Comparison of ENCODE assay signal across 8 cellular contexts in the genomic region with DNA sequence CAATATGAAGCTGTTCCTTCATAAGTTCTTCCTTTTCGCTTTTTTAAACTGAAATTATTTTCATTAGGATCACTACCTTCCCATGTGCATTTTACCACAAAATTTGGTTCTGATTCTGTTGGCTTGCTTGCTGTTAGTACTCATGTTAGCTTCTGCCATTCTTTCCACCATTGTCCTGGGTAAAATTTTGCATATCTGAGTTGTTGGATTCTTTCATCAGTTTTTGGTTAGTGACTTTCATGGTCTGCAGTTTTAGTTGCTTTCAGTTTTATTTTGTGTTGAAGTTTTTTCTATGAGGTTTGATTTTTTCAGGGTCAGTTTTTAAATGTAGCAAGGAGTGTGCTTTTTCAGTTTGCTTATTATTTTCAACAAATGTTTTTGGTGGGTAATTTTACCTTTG.
DNase-seq lines count a peak whose midpoint lies in the region; TF ChIP-seq lines count a peak whose summit lies in the region.

No MANE protein-coding gene starts in this region.

- WGBS in urinary bladder: 91% methylated on average over 1 of the region's 1 CpG

- POLR2A ChIA-PET in MCF 10A (lab: Yijun Ruan, JAX): interaction anchor here (0.9 to 1.5 kb wide), 2 partner anchors 9 to 32 kb away, joined by 3 to 7 read pairs; no protein-coding TSS in a partner anchor

- intact Hi-C loops in breast epithelium (cut with DNase I; ENCODE audit: low total_unique reads): no loop called here
- intact Hi-C loops in MCF 10A (cut with micrococcal nuclease): no loop called here

- H3K4me1 Mint-ChIP-seq in MCF 10A (ENCODE audit: insufficient read depth, unreplicated experiment): peaks cover 26% of the 10 kb centered on the region
- H3K4me1 Mint-ChIP-seq in activated naive CD8-positive, alpha-beta T cell (ENCODE audit: low read depth): peaks cover 65% of the 10 kb centered on the region

- H3K36me3 Mint-ChIP-seq in MCF 10A (ENCODE audit: insufficient read depth, unreplicated experiment): peaks cover 6% of the 10 kb centered on the region
- peaks cover 3% of the 10 kb centered on the region for H3K36me3 Mint-ChIP-seq in activated naive CD8-positive, alpha-beta T cell

- H3K36me3 ChIP-seq in breast epithelium: no peaks in the 10 kb centered on the region
- H3K36me3 ChIP-seq in mucosa of rectum (ENCODE audit: control insufficient read depth in 2 of 2, insufficient read depth in 2 of 2, low read length in 2 of 2): peaks cover 0 to 2% of the 10 kb centered on the region in 2 donors
- H3K36me3 ChIP-seq in urinary bladder (ENCODE audit: insufficient read depth): no peaks in the 10 kb centered on the region

- TF ChIP-seq CTCF in breast epithelium (IDR thresholded peaks at IDR 0.05) (no peak), MCF 10A (IDR thresholded peaks at IDR 0.05; ENCODE audit: unreplicated experiment) (no peak)

- CTCF ChIA-PET in MCF 10A (lab: Yijun Ruan, JAX): interaction anchor here (0.7 kb wide), 1 partner anchor 10 kb away, joined by 3 read pairs; no protein-coding TSS in a partner anchor

- no peaks in the 10 kb centered on the region for H3K9me3 Mint-ChIP-seq in MCF 10A (ENCODE audit: unreplicated experiment)
- no peaks in the 10 kb centered on the region for H3K9me3 Mint-ChIP-seq in activated naive CD8-positive, alpha-beta T cell (ENCODE audit: low read depth)

- H3K27ac Mint-ChIP-seq in MCF 10A (ENCODE audit: low read depth, unreplicated experiment): no peak overlapping the region
- H3K27ac Mint-ChIP-seq in activated naive CD8-positive, alpha-beta T cell: peak overlapping the region; percentile 64

- H3K27me3 ChIP-seq in breast epithelium (no peaks in the 10 kb centered on the region), mucosa of rectum (ENCODE audit: control insufficient read depth in 2 of 2, insufficient read depth in 2 of 2, low read length in 2 of 2) (no peaks in the 10 kb centered on the region)

- no peak overlapping the region for H3K4me3 Mint-ChIP-seq in MCF 10A (ENCODE audit: unreplicated experiment)
- H3K4me3 Mint-ChIP-seq in activated naive CD8-positive, alpha-beta T cell: peak overlapping the region; percentile 17

- H3K4me1 ChIP-seq in breast epithelium: peaks cover 0 to 14% of the 10 kb centered on the region in 2 donors
- H3K4me1 ChIP-seq in mucosa of rectum (ENCODE audit: control insufficient read depth in 2 of 2, insufficient read depth in 2 of 2, low read length in 2 of 2): peaks cover 25 to 30% of the 10 kb centered on the region in 2 donors
- peaks cover 8% of the 10 kb centered on the region for H3K4me1 ChIP-seq in urinary bladder (ENCODE audit: insufficient read depth)

- H3K9ac ChIP-seq in mucosa of rectum (ENCODE audit: low read depth in 1 of 2, low read length in 2 of 2): no peak overlapping the region

- H3K4me3 ChIP-seq in breast epithelium (peak overlapping the region in 1 of 3 donors; percentile 50), mucosa of rectum (ENCODE audit: low read length in 2 of 2) (no peak overlapping the region), urinary bladder (ENCODE audit: low read depth, low read length) (no peak overlapping the region)

- no peaks in the 10 kb centered on the region for H3K27me3 Mint-ChIP-seq in MCF 10A (ENCODE audit: insufficient read depth, unreplicated experiment)
- H3K27me3 Mint-ChIP-seq in activated naive CD8-positive, alpha-beta T cell: no peaks in the 10 kb centered on the region

- peak overlapping the region; percentile 72 to 85 for H3K27ac ChIP-seq in breast epithelium
- peak overlapping the region; percentile 54 to 56 for H3K27ac ChIP-seq in mucosa of rectum (ENCODE audit: low read depth in 2 of 2, low read length in 2 of 2)
- peak overlapping the region; percentile 75 for H3K27ac ChIP-seq in urinary bladder (ENCODE audit: low read depth)

- no peak for DNase-seq in breast epithelium (ENCODE audit: low spot score in 2 of 2)
- no peak for DNase-seq in MCF 10A (ENCODE audit: unreplicated experiment)
- no peak for DNase-seq in putamen (ENCODE audit: low spot score)
- DNase-seq in NCI-H187 (lab: John Stamatoyannopoulos, UW): no peak
- DNase-seq in stimulated activated CD4-positive, alpha-beta T cell treated with anti-CD3 and anti-CD28 coated beads, Interleukin-1b, Interleukin-23, amount 100 ng/mL, for 48 hours: no peak

- TF ChIP-seq POLR2A in breast epithelium (IDR thresholded peaks at IDR 0.05): no peak

- BruUV-seq in MCF 10A (replicated peaks; lab: Mats Ljungman, UMichigan): no TSS peak

- H3K9me3 ChIP-seq in breast epithelium (no peaks in the 10 kb centered on the region), mucosa of rectum (ENCODE audit: control insufficient read depth in 2 of 2, low read length in 2 of 2) (no peaks in the 10 kb centered on the region)
